8 cellular contexts compared by ENCODE assay signal in the genomic region with DNA sequence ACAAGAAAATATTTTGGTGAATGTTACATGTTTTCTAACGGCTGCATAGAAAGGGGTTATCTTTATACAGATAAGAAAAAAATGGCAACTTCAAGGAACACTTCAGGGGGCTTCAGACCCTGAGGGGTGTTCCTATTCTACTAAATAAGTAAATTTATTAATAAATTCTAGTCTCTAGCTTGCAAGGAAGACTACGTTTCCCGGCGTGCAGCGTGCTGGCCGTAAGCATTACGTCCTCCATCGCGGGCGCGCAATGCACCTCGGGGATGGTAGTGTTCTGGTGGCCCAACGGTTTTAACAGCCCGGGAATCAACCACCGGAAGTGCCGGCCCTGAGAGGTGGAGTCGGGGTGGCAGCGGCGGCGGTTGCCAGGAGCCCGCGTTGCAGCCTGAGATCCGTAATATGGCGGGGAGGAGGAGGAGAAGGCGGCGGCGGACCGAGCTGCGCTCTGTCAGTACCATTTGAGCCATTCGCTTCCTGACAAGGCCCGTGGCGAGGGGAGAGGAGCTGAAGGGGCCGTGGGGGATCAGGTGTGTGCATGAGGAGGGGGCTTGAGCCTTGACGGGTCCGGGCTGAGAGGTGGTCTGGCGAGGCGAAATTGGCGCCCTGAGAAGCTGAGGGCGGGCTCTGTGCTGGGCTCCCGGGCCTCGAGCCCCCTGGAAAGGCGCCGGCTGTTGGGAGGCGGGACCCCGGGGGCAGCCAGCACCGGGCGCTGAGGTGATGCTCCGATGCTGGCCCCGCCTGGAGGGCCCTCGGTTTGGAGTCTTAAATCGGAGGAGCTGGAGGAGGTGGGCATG. TPM values are rescaled to one million over a fixed set of nuclear protein-coding genes. Genes with fewer than 3 reads are reported as not detected.
DNase-seq lines count a peak whose midpoint lies in the region; ATAC-seq and TF ChIP-seq lines count a peak whose summit lies in the region.

A gene with protein sequence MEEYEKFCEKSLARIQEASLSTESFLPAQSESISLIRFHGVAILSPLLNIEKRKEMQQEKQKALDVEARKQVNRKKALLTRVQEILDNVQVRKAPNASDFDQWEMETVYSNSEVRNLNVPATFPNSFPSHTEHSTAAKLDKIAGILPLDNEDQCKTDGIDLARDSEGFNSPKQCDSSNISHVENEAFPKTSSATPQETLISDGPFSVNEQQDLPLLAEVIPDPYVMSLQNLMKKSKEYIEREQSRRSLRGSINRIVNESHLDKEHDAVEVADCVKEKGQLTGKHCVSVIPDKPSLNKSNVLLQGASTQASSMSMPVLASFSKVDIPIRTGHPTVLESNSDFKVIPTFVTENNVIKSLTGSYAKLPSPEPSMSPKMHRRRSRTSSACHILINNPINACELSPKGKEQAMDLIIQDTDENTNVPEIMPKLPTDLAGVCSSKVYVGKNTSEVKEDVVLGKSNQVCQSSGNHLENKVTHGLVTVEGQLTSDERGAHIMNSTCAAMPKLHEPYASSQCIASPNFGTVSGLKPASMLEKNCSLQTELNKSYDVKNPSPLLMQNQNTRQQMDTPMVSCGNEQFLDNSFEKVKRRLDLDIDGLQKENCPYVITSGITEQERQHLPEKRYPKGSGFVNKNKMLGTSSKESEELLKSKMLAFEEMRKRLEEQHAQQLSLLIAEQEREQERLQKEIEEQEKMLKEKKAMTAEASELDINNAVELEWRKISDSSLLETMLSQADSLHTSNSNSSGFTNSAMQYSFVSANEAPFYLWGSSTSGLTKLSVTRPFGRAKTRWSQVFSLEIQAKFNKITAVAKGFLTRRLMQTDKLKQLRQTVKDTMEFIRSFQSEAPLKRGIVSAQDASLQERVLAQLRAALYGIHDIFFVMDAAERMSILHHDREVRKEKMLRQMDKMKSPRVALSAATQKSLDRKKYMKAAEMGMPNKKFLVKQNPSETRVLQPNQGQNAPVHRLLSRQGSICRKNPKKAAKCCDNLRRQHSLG (plus strand): TSS at position 384 of the 797 bp plus-strand sequence. CDS start 3,940 bp downstream, outside the sequence.

- intact Hi-C loops in natural killer cell (cut with micrococcal nuclease), result loop anchor here (1.0 kb wide), 1 partner anchor 32 kb away; a partner anchor contains a TSS

- H3K9me3 Mint-ChIP-seq in natural killer cell, result no peaks in the 10 kb centered on the region

- no peaks in the 10 kb centered on the region for H3K27me3 Mint-ChIP-seq in natural killer cell (ENCODE audit: low read depth in 2 of 2)

- peak within 1 kb of the TSS; percentile 79 for H3K4me3 ChIP-seq in H7 (ENCODE audit: insufficient read depth, low read depth, low read length)
- H3K4me3 ChIP-seq in fibroblast of pulmonary artery (replicated peaks; ENCODE audit: low read depth, low read length), result peak within 1 kb of the TSS; percentile 93

- H3K27me3 ChIP-seq in H7 (ENCODE audit: control insufficient read depth, insufficient read depth, low read length), result no peaks in the 10 kb centered on the region

- peak within 1 kb of the TSS; percentile 99 for H3K4me3 Mint-ChIP-seq in natural killer cell

- peak within 1 kb of the TSS; percentile 88 to 94 for H3K27ac Mint-ChIP-seq in natural killer cell

- DNase-seq in EL (peak; percentile 96), H7 (peak; percentile 90), M059J (ENCODE audit: low read depth) (peak; percentile 95), SHP77 (lab: John Stamatoyannopoulos, UW) (peak; percentile 84), fibroblast of pulmonary artery (ENCODE audit: low read depth) (peak; percentile 97), natural killer cell (peak; percentile 85)
- peak; percentile 91 for DNase-seq in activated T-helper 9 cell treated with anti-CD3 and anti-CD28 coated beads, Interleukin-2, amount 50 U/mL, for 16 hours (ENCODE audit: low read depth)
- peak; percentile 88 to 91 (median 90) for DNase-seq in stimulated activated naive CD4-positive, alpha-beta T cell (lab: John Stamatoyannopoulos, UW)

- TF ChIP-seq CTCF in fibroblast of pulmonary artery (IDR thresholded peaks at IDR 0.05; ENCODE audit: low read length, missing control alignments) (no peak), natural killer cell (IDR thresholded peaks at IDR 0.05) (no peak)

- H3K36me3 ChIP-seq in H7 (replicated peaks; ENCODE audit: control insufficient read depth, insufficient read depth, low read length), result peaks cover 2% of the 10 kb centered on the region

- H3K36me3 Mint-ChIP-seq in natural killer cell, result peaks cover 6% of the 10 kb centered on the region

- peaks cover 47 to 55% of the 10 kb centered on the region in 2 donors for H3K4me1 Mint-ChIP-seq in natural killer cell

- ATAC-seq in natural killer cell, result peak; percentile 81 to 93 (median 86)

RNA-seq across cellular contexts. Expression of the gene that starts here (rescaled TPM):
- 6.4 and 9.5 TPM in 2 replicates for total RNA-seq in H7 (2014; rRNA removed; shearing (Covaris generic))
- total RNA-seq in M059J (2014; rRNA removed; shearing (Covaris generic)), result 7.9 and 11.4 TPM in 2 replicates
- 10 to 100 TPM; 14.1 to 18.0 (median 17.5) TPM for total RNA-seq in natural killer cell

Comparison
In these comparisons a context has a peak if more than half of its experiments do, and no peak if none do; other contexts are left out.
1. Peak in every context shown above with its lines: DNase-seq, ATAC-seq and H3K4me3 ChIP-seq.